Comparison of ENCODE assay signal across 20 cellular contexts in genomic region chr16:23511731-23512130, GRCh38. TPM values are rescaled to one million over a fixed set of nuclear protein-coding genes. Genes with fewer than 3 reads are reported as not detected.
DNase-seq lines count a peak whose midpoint lies in the region; ATAC-seq, FAIRE-seq and TF ChIP-seq lines count a peak whose summit lies in the region.
"Had no signal": no experiment of that assay in that cellular context is flagged by ENCODE, and none has a peak within 500 bp of the region (broad histone marks: within the 10 kb centered on the region; RNA-seq: fewer than 3 reads in every experiment).

No MANE protein-coding gene starts in this region.

- H3K27ac Mint-ChIP-seq in activated CD4-positive, alpha-beta T cell treated with anti-CD3 and anti-CD28 coated beads, Interleukin-2, amount 10 ng/mL, durations not matched to agents 7 days and 5 days, result no peak overlapping the region
- no peak overlapping the region for H3K27ac Mint-ChIP-seq in osteocyte (ENCODE audit: unreplicated experiment)

- no peak for TF ChIP-seq CTCF in K562 (IDR thresholded peaks at IDR 0.05 in 2 of 3, conservative IDR thresholded peaks at IDR 0.05 in 1 of 3; ENCODE audit: insufficient read depth in 2 of 3, low read depth in 1 of 3, low read length in 3 of 3)
- TF ChIP-seq CTCF in osteocyte (IDR thresholded peaks at IDR 0.05), result no peak
- TF ChIP-seq CTCF in coronary artery (IDR thresholded peaks at IDR 0.05), result no peak

- intact Hi-C loops in K562 (cut with micrococcal nuclease), result no loop called here

- H3K4me3 ChIP-seq in K562 (no peak overlapping the region), coronary artery (no peak overlapping the region)
- H3K4me3 ChIP-seq: BLaER1 treated with 17β-estradiol and CSF1 and Interleukin-3, amounts not matched to agents 10 nM and 100 nM; SK-N-MC; tibial nerve had no signal

- FAIRE-seq in K562 (lab: Jason Lieb, UNC), result no peak
- FAIRE-seq: A204.1 had no signal

- H3K27me3 ChIP-seq in K562 (ENCODE audit: control insufficient read depth in 2 of 2, insufficient read depth in 2 of 2, low read length in 2 of 2), result no peaks in the 10 kb centered on the region
- H3K27me3 ChIP-seq: BLaER1 treated with 17β-estradiol and CSF1 and Interleukin-3, amounts not matched to agents 10 nM and 100 nM; spleen; tibial nerve had no signal

- peaks cover 36% of the 10 kb centered on the region for H3K79me2 ChIP-seq in K562 (ENCODE audit: control insufficient read depth, insufficient read depth, low read length)

- 52% methylated on average over 7 of the region's 7 CpGs for WGBS in K562 (ENCODE audit: insufficient coverage, low coverage, missing lambda C conversion rate)

- H3K27me3 Mint-ChIP-seq in activated CD4-positive, alpha-beta T cell treated with anti-CD3 and anti-CD28 coated beads, Interleukin-2, amount 10 ng/mL, durations not matched to agents 7 days and 5 days, result no peaks in the 10 kb centered on the region
- H3K27me3 Mint-ChIP-seq in osteocyte (ENCODE audit: unreplicated experiment), result no peaks in the 10 kb centered on the region

- peaks cover 1% of the 10 kb centered on the region for H4K20me1 ChIP-seq in K562 (replicated peaks; ENCODE audit: control insufficient read depth, insufficient read depth, low read length)

- no peaks in the 10 kb centered on the region for H3K9me1 ChIP-seq in K562 (ENCODE audit: control insufficient read depth, insufficient read depth, low read length)

- no peaks in the 10 kb centered on the region for H3K9me3 ChIP-seq in K562 (replicated peaks; ENCODE audit: control insufficient read depth, insufficient read depth, low read depth, low read length)
- H3K9me3 ChIP-seq: BLaER1 treated with 17β-estradiol and CSF1 and Interleukin-3, amounts not matched to agents 10 nM and 100 nM; spleen; tibial nerve had no signal

- H3K36me3 Mint-ChIP-seq in activated CD4-positive, alpha-beta T cell treated with anti-CD3 and anti-CD28 coated beads, Interleukin-2, amount 10 ng/mL, durations not matched to agents 7 days and 5 days (ENCODE audit: low read depth), result peaks cover 27% of the 10 kb centered on the region
- H3K36me3 Mint-ChIP-seq in osteocyte (ENCODE audit: unreplicated experiment), result peaks cover 2% of the 10 kb centered on the region

- H3K27ac ChIP-seq in K562 (ENCODE audit: extremely low read depth, low read depth, low read length) (no peak overlapping the region), coronary artery (no peak overlapping the region)
- H3K27ac ChIP-seq: KMS-11, SK-N-MC, spleen, tibial nerve had no signal

- POLR2A ChIA-PET in activated CD4-positive, alpha-beta T cell treated with anti-CD3 and anti-CD28 coated beads, Interleukin-2, amount 10 ng/mL, durations not matched to agents 7 days and 5 days (lab: Charles Lee), result no interaction called here
- POLR2A ChIA-PET in K562 (lab: Yijun Ruan, JAX), result interaction anchor here (0.6 to 1.8 kb wide), 6 partner anchors 9 to 103 kb away, joined by 3 to 8 read pairs (median 4); no protein-coding TSS in a partner anchor

- no peak for TF ChIP-seq RAD21 in K562 (CRISPR knock-in tag; conservative IDR thresholded peaks at IDR 0.05 in 1 of 2, IDR thresholded peaks at IDR 0.05 in 1 of 2)

- BruUV-seq in K562 (replicated peaks; lab: Mats Ljungman, UMichigan), result no TSS peak

- peaks cover 19% of the 10 kb centered on the region; the same call in 2 of the 3 replicates for H3K36me3 ChIP-seq in K562 (ENCODE audit: control insufficient read depth, insufficient read depth, low read length)
- H3K36me3 ChIP-seq: spleen had no signal

- peaks cover 62% of the 10 kb centered on the region for H3K4me1 Mint-ChIP-seq in activated CD4-positive, alpha-beta T cell treated with anti-CD3 and anti-CD28 coated beads, Interleukin-2, amount 10 ng/mL, durations not matched to agents 7 days and 5 days
- peaks cover 20% of the 10 kb centered on the region for H3K4me1 Mint-ChIP-seq in osteocyte (ENCODE audit: unreplicated experiment)

- H3K4me2 ChIP-seq in K562 (ENCODE audit: insufficient read depth, low read length), result peak overlapping the region; percentile 6; the same call in 1 of the 2 replicates
- H3K4me2 ChIP-seq: KMS-11 had no signal

- CTCF ChIA-PET in activated CD4-positive, alpha-beta T cell treated with anti-CD3 and anti-CD28 coated beads, Interleukin-2, amount 10 ng/mL, durations not matched to agents 7 days and 5 days (lab: Charles Lee), result interaction anchor here (1.0 kb wide), 1 partner anchor 131 kb away, joined by 3 read pairs; no protein-coding TSS in a partner anchor
- CTCF ChIA-PET in K562 (lab: Yijun Ruan, JAX; ENCODE audit: low intra/inter-chr PET ratio), result no interaction called here

- TF ChIP-seq EP300 in K562 (IDR thresholded peaks at IDR 0.05; ENCODE audit: low read length), result no peak

- no peak for DNase-seq in activated CD4-positive, alpha-beta T cell treated with anti-CD3 and anti-CD28 coated beads, Interleukin-2, amount 10 ng/mL, durations not matched to agents 7 days and 5 days
- no peak for DNase-seq in activated CD4-positive, alpha-beta T cell treated with anti-CD3 and anti-CD28 coated beads for 4 hours
- peak; percentile 25 for DNase-seq in NAMALWA (ENCODE audit: low spot score)
- DNase-seq in K562 (ENCODE audit: extremely low read depth in 1 of 4, low spot score in 3 of 4), result no peak
- DNase-seq in osteocyte (ENCODE audit: extremely low spot score, unreplicated experiment), result no peak
- no peak for DNase-seq in stimulated activated CD4-positive, alpha-beta T cell treated with anti-CD3 and anti-CD28 coated beads, Interleukin-12 subunit alpha, Interleukin-12 subunit beta, amount 100 ng/mL, for 4 hours
- no peak for DNase-seq in NOMO-1 treated with dmso at 0.1 percent for 144 hours (lab: John Stamatoyannopoulos, UW; ENCODE audit: unreplicated experiment)
- DNase-seq in coronary artery (ENCODE audit: low spot score), result no peak
- DNase-seq: effector CD4-positive, alpha-beta T cell; H9; head of caudate nucleus; NCI-H1105; NCI-H82; spleen had no signal

- H2AFZ ChIP-seq in K562 (ENCODE audit: low read depth, low read length), result no peak overlapping the region

- no peaks in the 10 kb centered on the region for H3K9me3 Mint-ChIP-seq in activated CD4-positive, alpha-beta T cell treated with anti-CD3 and anti-CD28 coated beads, Interleukin-2, amount 10 ng/mL, durations not matched to agents 7 days and 5 days
- no peaks in the 10 kb centered on the region for H3K9me3 Mint-ChIP-seq in osteocyte (ENCODE audit: unreplicated experiment)

- peak overlapping the region; percentile 57 for H3K4me3 Mint-ChIP-seq in activated CD4-positive, alpha-beta T cell treated with anti-CD3 and anti-CD28 coated beads, Interleukin-2, amount 10 ng/mL, durations not matched to agents 7 days and 5 days
- peak overlapping the region; percentile 78 for H3K4me3 Mint-ChIP-seq in osteocyte (ENCODE audit: unreplicated experiment)

- in situ Hi-C loops in K562 (cut with MboI), result no loop called here

- peaks cover 21 to 37% of the 10 kb centered on the region in 2 experiments; a peak in 4 of 5 replicates for H3K4me1 ChIP-seq in K562 (replicated peaks in 1 of 2; ENCODE audit: control insufficient read depth in 2 of 2, insufficient read depth in 2 of 2, low read length in 2 of 2)

- H3K9ac ChIP-seq in K562 (ENCODE audit: insufficient read depth in 1 of 2, low read depth in 2 of 2, low read length in 2 of 2), result no peak overlapping the region
- H3K9ac ChIP-seq: KMS-11 had no signal

- no peak for TF ChIP-seq POLR2A in K562 (conservative IDR thresholded peaks at IDR 0.05)

- no peak for ATAC-seq in K562
- ATAC-seq: Panc1 had no signal

RNA-seq across cellular contexts. Expression of gene GGA2, which starts 1.4 kb away (rescaled TPM):
- 100 to 1,000 TPM; 121 to 131 TPM for total RNA-seq in activated CD4-positive, alpha-beta T cell treated with anti-CD3 and anti-CD28 coated beads, Interleukin-2, amount 10 ng/mL, durations not matched to agents 7 days and 5 days
- 367 and 371 TPM in 2 replicates for total RNA-seq in K562 (2011; cell fraction: chromatin; rRNA removed; ENCODE audit: low replicate concordance)
- total RNA-seq in K562 (2011; cell fraction: nucleolus; rRNA removed), result 182 and 192 TPM in 2 replicates
- total RNA-seq in K562 (2011; cell fraction: nucleoplasm; rRNA removed), result 271 and 359 TPM in 2 replicates
- total RNA-seq in K562 (2014; rRNA removed) (53.3 and 66.3 TPM in 2 replicates), K562 (2014; rRNA removed; fragmentation: Illumina TruSeq; extraction: Trizol) (64.5 and 78.7 TPM in 2 replicates), K562 (2015; rRNA removed; fragmentation: Illumina TruSeq; extraction: Trizol) (53.6 and 63.0 TPM in 2 replicates), K562 (2021) (88.9 and 93.1 TPM in 2 replicates), osteocyte (59.7 and 64.6 TPM in 2 replicates)
- polyA plus RNA-seq in K562 (2011; rRNA removed) (97.5 and 110 TPM in 2 replicates), K562 (2014; fragmentation: Illumina TruSeq; extraction: Trizol) (99.9 and 133 TPM in 2 replicates), K562 (2014; fragmentation: Nextera tagmentation; extraction: Ambion mirVana) (10 to 100 TPM; 11.9 to 15.7 TPM), K562 (2014; rRNA removed) (74.6 and 78.4 TPM in 2 replicates)
- polyA plus RNA-seq in K562 (2011; cell fraction: cytosol; rRNA removed), result 43.4 and 61.3 TPM in 2 replicates
- polyA plus RNA-seq in K562 (2011; cell fraction: nucleus; rRNA removed), result 220 and 244 TPM in 2 replicates
- 54.5 and 77.0 TPM in 2 replicates for polyA plus RNA-seq in K562 (2012)
- 87.4 and 89.5 TPM in 2 replicates for polyA minus RNA-seq in K562 (2011; rRNA and poly(A)+ RNA removed)
- 36.8 and 46.2 TPM in 2 replicates for polyA minus RNA-seq in K562 (2011; cell fraction: cytosol; rRNA and poly(A)+ RNA removed)
- polyA minus RNA-seq in K562 (2011; cell fraction: nucleus; rRNA and poly(A)+ RNA removed), result 56.7 and 77.6 TPM in 2 replicates

RNA-seq across cellular contexts. Expression of gene EARS2, which starts 45.4 kb away (rescaled TPM):
- 10 to 100 TPM; 18.1 to 18.5 TPM for total RNA-seq in activated CD4-positive, alpha-beta T cell treated with anti-CD3 and anti-CD28 coated beads, Interleukin-2, amount 10 ng/mL, durations not matched to agents 7 days and 5 days
- total RNA-seq in K562 (2011; cell fraction: chromatin; rRNA removed; ENCODE audit: low replicate concordance), result 61.3 and 143 TPM in 2 replicates
- 97.4 and 101 TPM in 2 replicates for total RNA-seq in K562 (2011; cell fraction: nucleolus; rRNA removed)
- total RNA-seq in K562 (2011; cell fraction: nucleoplasm; rRNA removed), result 85.9 and 96.5 TPM in 2 replicates
- 31.3 and 40.7 TPM in 2 replicates for total RNA-seq in K562 (2014; rRNA removed)
- total RNA-seq in K562 (2014; rRNA removed; fragmentation: Illumina TruSeq; extraction: Trizol), result 38.2 and 42.1 TPM in 2 replicates
- total RNA-seq in K562 (2015; rRNA removed; fragmentation: Illumina TruSeq; extraction: Trizol), result 39.9 and 41.7 TPM in 2 replicates
- 35.7 and 35.9 TPM in 2 replicates for total RNA-seq in K562 (2021)
- 57.4 and 63.3 TPM in 2 replicates for polyA plus RNA-seq in K562 (2011; rRNA removed)
- 80.9 and 118 TPM in 2 replicates for polyA plus RNA-seq in K562 (2011; cell fraction: cytosol; rRNA removed)
- 62.7 and 98.7 TPM in 2 replicates for polyA plus RNA-seq in K562 (2011; cell fraction: nucleus; rRNA removed)
- 17.5 and 29.5 TPM in 2 replicates for polyA plus RNA-seq in K562 (2012)
- polyA plus RNA-seq in K562 (2014; fragmentation: Illumina TruSeq; extraction: Trizol), result 46.6 and 58.6 TPM in 2 replicates
- polyA plus RNA-seq in K562 (2014; fragmentation: Nextera tagmentation; extraction: Ambion mirVana), result 10 to 100 TPM; 17.6 to 20.4 TPM
- polyA plus RNA-seq in K562 (2014; rRNA removed), result 36.3 and 43.2 TPM in 2 replicates
- polyA minus RNA-seq in K562 (2011; rRNA and poly(A)+ RNA removed), result 78.2 and 79.2 TPM in 2 replicates
- polyA minus RNA-seq in K562 (2011; cell fraction: cytosol; rRNA and poly(A)+ RNA removed), result 41.2 and 58.2 TPM in 2 replicates
- polyA minus RNA-seq in K562 (2011; cell fraction: nucleus; rRNA and poly(A)+ RNA removed), result 39.6 and 57.3 TPM in 2 replicates
- 18.7 and 21.1 TPM in 2 replicates for total RNA-seq in osteocyte

RNA-seq across cellular contexts. Expression of gene UBFD1, which starts 45.8 kb away (rescaled TPM):
- total RNA-seq in activated CD4-positive, alpha-beta T cell treated with anti-CD3 and anti-CD28 coated beads, Interleukin-2, amount 10 ng/mL, durations not matched to agents 7 days and 5 days, result 10 to 100 TPM; 39.1 to 39.5 TPM
- total RNA-seq in K562 (2011; cell fraction: chromatin; rRNA removed; ENCODE audit: low replicate concordance), result 119 and 132 TPM in 2 replicates
- total RNA-seq in K562 (2011; cell fraction: nucleolus; rRNA removed), result 81.9 and 104 TPM in 2 replicates
- 134 and 172 TPM in 2 replicates for total RNA-seq in K562 (2011; cell fraction: nucleoplasm; rRNA removed)
- total RNA-seq in K562 (2014; rRNA removed) (66.2 and 91.7 TPM in 2 replicates), K562 (2014; rRNA removed; fragmentation: Illumina TruSeq; extraction: Trizol) (31.0 and 34.6 TPM in 2 replicates), K562 (2015; rRNA removed; fragmentation: Illumina TruSeq; extraction: Trizol) (25.5 and 26.3 TPM in 2 replicates), K562 (2021) (65.6 and 68.1 TPM in 2 replicates), osteocyte (92.1 and 100 TPM in 2 replicates)
- polyA plus RNA-seq in K562 (2011; rRNA removed) (51.3 and 53.2 TPM in 2 replicates), K562 (2014; fragmentation: Illumina TruSeq; extraction: Trizol) (29.0 and 34.0 TPM in 2 replicates), K562 (2014; fragmentation: Nextera tagmentation; extraction: Ambion mirVana) (10 to 100 TPM; 10.7 to 11.0 TPM), K562 (2014; rRNA removed) (47.9 and 58.8 TPM in 2 replicates)
- 45.2 and 62.5 TPM in 2 replicates for polyA plus RNA-seq in K562 (2011; cell fraction: cytosol; rRNA removed)
- 77.7 and 83.6 TPM in 2 replicates for polyA plus RNA-seq in K562 (2011; cell fraction: nucleus; rRNA removed)
- polyA plus RNA-seq in K562 (2012), result 29.3 and 42.1 TPM in 2 replicates
- 44.9 and 47.1 TPM in 2 replicates for polyA minus RNA-seq in K562 (2011; rRNA and poly(A)+ RNA removed)
- 22.3 and 28.6 TPM in 2 replicates for polyA minus RNA-seq in K562 (2011; cell fraction: cytosol; rRNA and poly(A)+ RNA removed)
- polyA minus RNA-seq in K562 (2011; cell fraction: nucleus; rRNA and poly(A)+ RNA removed), result 43.6 and 61.6 TPM in 2 replicates

RNA-seq across cellular contexts. Expression of gene COG7, which starts 58.7 kb away (rescaled TPM):
- 10 to 100 TPM; 17.9 to 20.2 TPM for total RNA-seq in activated CD4-positive, alpha-beta T cell treated with anti-CD3 and anti-CD28 coated beads, Interleukin-2, amount 10 ng/mL, durations not matched to agents 7 days and 5 days
- 130 and 148 TPM in 2 replicates for total RNA-seq in K562 (2011; cell fraction: chromatin; rRNA removed; ENCODE audit: low replicate concordance)
- total RNA-seq in K562 (2011; cell fraction: nucleolus; rRNA removed), result 64.2 and 80.3 TPM in 2 replicates
- 81.6 and 84.3 TPM in 2 replicates for total RNA-seq in K562 (2011; cell fraction: nucleoplasm; rRNA removed)
- 10.3 and 15.6 TPM in 2 replicates for total RNA-seq in K562 (2014; rRNA removed)
- 10.1 and 12.6 TPM in 2 replicates for total RNA-seq in K562 (2014; rRNA removed; fragmentation: Illumina TruSeq; extraction: Trizol)
- 15.1 and 17.4 TPM in 2 replicates for total RNA-seq in K562 (2015; rRNA removed; fragmentation: Illumina TruSeq; extraction: Trizol)
- total RNA-seq in K562 (2021), result 15.7 and 16.0 TPM in 2 replicates
- polyA plus RNA-seq in K562 (2011; rRNA removed), result 17.4 and 33.4 TPM in 2 replicates
- 39.4 and 44.8 TPM in 2 replicates for polyA plus RNA-seq in K562 (2011; cell fraction: cytosol; rRNA removed)
- 62.0 and 68.1 TPM in 2 replicates for polyA plus RNA-seq in K562 (2011; cell fraction: nucleus; rRNA removed)
- 12.1 and 16.8 TPM in 2 replicates for polyA plus RNA-seq in K562 (2012)
- 17.6 and 18.9 TPM in 2 replicates for polyA plus RNA-seq in K562 (2014; fragmentation: Illumina TruSeq; extraction: Trizol)
- polyA plus RNA-seq in K562 (2014; fragmentation: Nextera tagmentation; extraction: Ambion mirVana), result 1 to 10 TPM; 3.8 to 7.6 TPM
- 13.4 and 16.6 TPM in 2 replicates for polyA plus RNA-seq in K562 (2014; rRNA removed)
- 28.9 and 31.1 TPM in 2 replicates for polyA minus RNA-seq in K562 (2011; rRNA and poly(A)+ RNA removed)
- polyA minus RNA-seq in K562 (2011; cell fraction: cytosol; rRNA and poly(A)+ RNA removed), result 13.2 and 19.2 TPM in 2 replicates
- 18.8 and 25.3 TPM in 2 replicates for polyA minus RNA-seq in K562 (2011; cell fraction: nucleus; rRNA and poly(A)+ RNA removed)
- 25.4 and 26.1 TPM in 2 replicates for total RNA-seq in osteocyte
